Comparison of ENCODE assay signal across 13 cellular contexts in genomic region chr9:6355728-6356127, GRCh38. TPM values are rescaled to one million over a fixed set of nuclear protein-coding genes. Genes with fewer than 3 reads are reported as not detected.
DNase-seq lines count a peak whose midpoint lies in the region; ATAC-seq, FAIRE-seq and TF ChIP-seq lines count a peak whose summit lies in the region.
"Had no signal": no experiment of that assay in that cellular context is flagged by ENCODE, and none has a peak within 500 bp of the region (broad histone marks: within the 10 kb centered on the region; RNA-seq: fewer than 3 reads in every experiment).

No MANE protein-coding gene starts in this region.

- H3K4me3 ChIP-seq in GM12878 = no peak overlapping the region
- no peak overlapping the region for H3K4me3 ChIP-seq in retinal pigment epithelial cell (ENCODE audit: low read length)
- no peak overlapping the region for H3K4me3 ChIP-seq in gastroesophageal sphincter

- H3K36me3 Mint-ChIP-seq in activated CD4-positive, alpha-beta memory T cell treated with anti-CD3 and anti-CD28 coated beads for 36 hours = no peaks in the 10 kb centered on the region
- H3K36me3 Mint-ChIP-seq in activated CD4-positive, alpha-beta memory T cell treated with anti-CD3 and anti-CD28 coated beads, Interleukin-2, amount 10 ng/mL, durations not matched to agents 7 days and 5 days (ENCODE audit: low read depth) = no peaks in the 10 kb centered on the region
- H3K36me3 Mint-ChIP-seq: WTC11 had no signal

- DNase-seq in activated CD4-positive, alpha-beta memory T cell treated with anti-CD3 and anti-CD28 coated beads for 36 hours = no peak
- DNase-seq in activated CD4-positive, alpha-beta memory T cell treated with anti-CD3 and anti-CD28 coated beads, Interleukin-2, amount 10 ng/mL, durations not matched to agents 7 days and 5 days = no peak
- DNase-seq in GM12878 (ENCODE audit: low read depth, low spot score) (peak; percentile 24), retinal pigment epithelial cell (ENCODE audit: low read depth) (peak; percentile 46), NCI-H2107 (lab: John Stamatoyannopoulos, UW) (no peak), NCI-H2227 treated with DMSO at 0.1 percent for 48 hours (lab: John Stamatoyannopoulos, UW) (no peak)
- DNase-seq: NCI-H69; stimulated activated CD4-positive, alpha-beta T cell treated with anti-CD3 and anti-CD28 coated beads, Interleukin-15, amount 100 ng/mL, for 24 hours had no signal

- no peaks in the 10 kb centered on the region for H3K79me2 ChIP-seq in GM12878 (ENCODE audit: control insufficient read depth, insufficient read depth, low read length)

- no peaks in the 10 kb centered on the region for H3K9me3 ChIP-seq in GM12878 (replicated peaks; ENCODE audit: control insufficient read depth, insufficient read depth, low read length)
- H3K9me3 ChIP-seq in gastroesophageal sphincter = no peaks in the 10 kb centered on the region

- no peak overlapping the region for H3K4me3 Mint-ChIP-seq in activated CD4-positive, alpha-beta memory T cell treated with anti-CD3 and anti-CD28 coated beads for 36 hours
- no peak overlapping the region for H3K4me3 Mint-ChIP-seq in activated CD4-positive, alpha-beta memory T cell treated with anti-CD3 and anti-CD28 coated beads, Interleukin-2, amount 10 ng/mL, durations not matched to agents 7 days and 5 days
- H3K4me3 Mint-ChIP-seq: central memory CD8-positive, alpha-beta T cell; WTC11 had no signal

- no TSS peak for BruUV-seq in GM12878 (replicated peaks; lab: Mats Ljungman, UMichigan)

- no peaks in the 10 kb centered on the region for H4K20me1 ChIP-seq in GM12878 (ENCODE audit: control insufficient read depth, insufficient read depth)

- CTCF ChIA-PET in activated CD4-positive, alpha-beta memory T cell treated with anti-CD3 and anti-CD28 coated beads for 36 hours (lab: Charles Lee) = interaction anchor here (0.6 to 9.5 kb wide), 19 partner anchors 9 to 1519 kb away, joined by 3 to 136 read pairs (median 4); partner anchors contain the start of gene RANBP6
- CTCF ChIA-PET in activated CD4-positive, alpha-beta memory T cell treated with anti-CD3 and anti-CD28 coated beads, Interleukin-2, amount 10 ng/mL, durations not matched to agents 7 days and 5 days (lab: Charles Lee) = interaction anchor here (0.7 to 9.2 kb wide), 10 partner anchors 9 to 470 kb away, joined by 3 to 113 read pairs (median 6); no protein-coding TSS in a partner anchor
- CTCF ChIA-PET in GM12878 (lab: Yijun Ruan, JAX) = interaction anchor here (0.6 to 7.4 kb wide), 32 partner anchors 10 to 395 kb away, joined by 3 to 123 read pairs (median 4); partner anchors contain the start of gene UHRF2

- TF ChIP-seq EP300 in GM12878 (IDR thresholded peaks at IDR 0.05; ENCODE audit: borderline replicate concordance in 1 of 2, control insufficient read depth in 1 of 2, low read depth in 2 of 2, low read length in 2 of 2) (no peak), gastroesophageal sphincter (IDR thresholded peaks at IDR 0.05) (no peak)

- H3K27ac ChIP-seq in GM12878 (ENCODE audit: control insufficient read depth, insufficient read depth) (peak overlapping the region; percentile 58; the same call in 1 of the 2 replicates), gastroesophageal sphincter (no peak overlapping the region)

- TF ChIP-seq POLR2A in GM12878 (IDR thresholded peaks at IDR 0.05; ENCODE audit: low read depth, low read length) (no peak), gastroesophageal sphincter (IDR thresholded peaks at IDR 0.05) (no peak)

- intact Hi-C loops in activated CD4-positive, alpha-beta memory T cell treated with anti-CD3 and anti-CD28 coated beads for 36 hours (cut with micrococcal nuclease) = loop anchor here (1.0 to 10.0 kb wide), 3 partner anchors 139 to 328 kb away; no protein-coding TSS in a partner anchor
- intact Hi-C loops in GM12878 (cut with micrococcal nuclease; ENCODE audit: unreplicated experiment) = loop anchor here (2.0 to 10.0 kb wide), 2 partner anchors 57 to 379 kb away; partner anchors contain the start of gene UHRF2

- peak overlapping the region; percentile 72 for H2AFZ ChIP-seq in GM12878 (ENCODE audit: control insufficient read depth, low read depth, low read length)

- no peak for TF ChIP-seq CTCF in GM12878 (IDR thresholded peaks at IDR 0.05 in 2 of 3, conservative IDR thresholded peaks at IDR 0.05 in 1 of 3; ENCODE audit: control insufficient read depth in 2 of 3, extremely low read depth in 1 of 3, insufficient read depth in 1 of 3, low read depth in 3 of 3, low read length in 3 of 3)
- TF ChIP-seq CTCF in retinal pigment epithelial cell (conservative IDR thresholded peaks at IDR 0.05; ENCODE audit: low read depth, low read length) = no peak
- TF ChIP-seq CTCF in gastroesophageal sphincter (IDR thresholded peaks at IDR 0.05) = no peak

- ATAC-seq in HG02870 (IDR thresholded peaks at IDR 0.05; ENCODE audit: unreplicated experiment) (peak; percentile 59), GM12878 (peak; percentile 76), gastroesophageal sphincter (no peak)
- ATAC-seq: left lobe of liver, WTC11 had no signal

- 0 out of 2 replicates have a peak overlapping the region, but pooled peaks have one; percentile 12 for H3K4me2 ChIP-seq in GM12878 (ENCODE audit: control insufficient read depth, insufficient read depth)

- SMC1A ChIA-PET in GM12878 (lab: Charles Lee; ENCODE audit: uncharacterized antibody, unreplicated experiment) = interaction anchor here (0.6 to 5.4 kb wide), 34 partner anchors 10 to 539 kb away, joined by 3 to 84 read pairs (median 4); partner anchors contain the start of gene UHRF2

- POLR2A ChIA-PET in activated CD4-positive, alpha-beta memory T cell treated with anti-CD3 and anti-CD28 coated beads for 36 hours (lab: Charles Lee) = interaction anchor here (0.6 to 0.8 kb wide), 2 partner anchors 96 to 125 kb away, joined by 3 read pairs; no protein-coding TSS in a partner anchor
- POLR2A ChIA-PET in activated CD4-positive, alpha-beta memory T cell treated with anti-CD3 and anti-CD28 coated beads, Interleukin-2, amount 10 ng/mL, durations not matched to agents 7 days and 5 days (lab: Charles Lee) = interaction anchor here (1.5 to 2.0 kb wide), 2 partner anchors 57 to 59 kb away, joined by 9 read pairs; partner anchors contain the start of gene UHRF2
- POLR2A ChIA-PET in GM12878 (lab: Charles Lee) = interaction anchor here (0.6 to 1.4 kb wide), 2 partner anchors 59 to 168 kb away, joined by 3 to 5 read pairs; no protein-coding TSS in a partner anchor

- H3K4me1 ChIP-seq in GM12878 (ENCODE audit: control insufficient read depth, insufficient read depth, low read length) (peaks cover 15% of the 10 kb centered on the region), gastroesophageal sphincter (peaks cover 0 to 9% (median 0%) of the 10 kb centered on the region in 3 donors)

- RAD21 ChIA-PET in GM12878 (lab: Charles Lee; ENCODE audit: unreplicated experiment) = interaction anchor here (0.7 to 5.3 kb wide), 24 partner anchors 11 to 384 kb away, joined by 3 to 41 read pairs (median 5); partner anchors contain the start of gene UHRF2

- no peak for TF ChIP-seq RAD21 in GM12878 (IDR thresholded peaks at IDR 0.05; ENCODE audit: insufficient read depth, low read depth, low read length)

- H3K9me3 Mint-ChIP-seq in activated CD4-positive, alpha-beta memory T cell treated with anti-CD3 and anti-CD28 coated beads for 36 hours = no peaks in the 10 kb centered on the region
- H3K9me3 Mint-ChIP-seq in activated CD4-positive, alpha-beta memory T cell treated with anti-CD3 and anti-CD28 coated beads, Interleukin-2, amount 10 ng/mL, durations not matched to agents 7 days and 5 days = no peaks in the 10 kb centered on the region
- H3K9me3 Mint-ChIP-seq: central memory CD8-positive, alpha-beta T cell; WTC11 had no signal

- H3K27me3 ChIP-seq in GM12878 (replicated peaks in 1 of 2; ENCODE audit: control insufficient read depth in 2 of 2, insufficient read depth in 2 of 2, low read length in 1 of 2) (no peaks in the 10 kb centered on the region), gastroesophageal sphincter (no peaks in the 10 kb centered on the region)

- H3K4me1 Mint-ChIP-seq in activated CD4-positive, alpha-beta memory T cell treated with anti-CD3 and anti-CD28 coated beads for 36 hours (ENCODE audit: low read depth) = peaks cover 16% of the 10 kb centered on the region
- peaks cover 21% of the 10 kb centered on the region for H3K4me1 Mint-ChIP-seq in activated CD4-positive, alpha-beta memory T cell treated with anti-CD3 and anti-CD28 coated beads, Interleukin-2, amount 10 ng/mL, durations not matched to agents 7 days and 5 days
- H3K4me1 Mint-ChIP-seq: central memory CD8-positive, alpha-beta T cell had no signal

- H3K9ac ChIP-seq in GM12878 (ENCODE audit: control insufficient read depth, insufficient read depth, low read length) = no peak overlapping the region

- 0% methylated on average over 2 of the region's 2 CpGs for WGBS in GM12878 (ENCODE audit: insufficient coverage, insufficient replicate concordance, low lambda C conversion rate, missing lambda C conversion rate)
- WGBS in gastroesophageal sphincter (ENCODE audit: low coverage in 1 of 2), 2 donors = 41 to 62% methylated on average over 2 of the region's 2 CpGs

- H3K27ac Mint-ChIP-seq in activated CD4-positive, alpha-beta memory T cell treated with anti-CD3 and anti-CD28 coated beads for 36 hours = peak overlapping the region; percentile 11
- no peak overlapping the region for H3K27ac Mint-ChIP-seq in activated CD4-positive, alpha-beta memory T cell treated with anti-CD3 and anti-CD28 coated beads, Interleukin-2, amount 10 ng/mL, durations not matched to agents 7 days and 5 days
- H3K27ac Mint-ChIP-seq: WTC11 had no signal

- in situ Hi-C loops in GM12878 (cut with MboI) = no loop called here

- H3K36me3 ChIP-seq in GM12878 (ENCODE audit: control insufficient read depth in 2 of 2, insufficient read depth in 2 of 2, low read length in 1 of 2) (no peaks in the 10 kb centered on the region), gastroesophageal sphincter (no peaks in the 10 kb centered on the region)

- peaks cover 4% of the 10 kb centered on the region for H3K27me3 Mint-ChIP-seq in activated CD4-positive, alpha-beta memory T cell treated with anti-CD3 and anti-CD28 coated beads for 36 hours
- peaks cover 11% of the 10 kb centered on the region for H3K27me3 Mint-ChIP-seq in activated CD4-positive, alpha-beta memory T cell treated with anti-CD3 and anti-CD28 coated beads, Interleukin-2, amount 10 ng/mL, durations not matched to agents 7 days and 5 days

- FAIRE-seq in GM12878 (lab: Jason Lieb, UNC) = no peak

RNA-seq across cellular contexts. Expression of gene TPD52L3, which starts 27.6 kb away (rescaled TPM):
- not detected for total RNA-seq in activated CD4-positive, alpha-beta memory T cell treated with anti-CD3 and anti-CD28 coated beads for 36 hours
- total RNA-seq in activated CD4-positive, alpha-beta memory T cell treated with anti-CD3 and anti-CD28 coated beads, Interleukin-2, amount 10 ng/mL, durations not matched to agents 7 days and 5 days = not detected
- total RNA-seq in GM12878 (2013; cell fraction: nucleolus; rRNA removed) = not detected in 2 replicates
- total RNA-seq in GM12878 (2014; rRNA removed) = not detected in 2 replicates
- total RNA-seq in GM12878 (2014; rRNA removed; fragmentation: Illumina TruSeq; extraction: Trizol) = not detected in 2 replicates
- total RNA-seq in GM12878 (2021) = not detected in 2 replicates
- not detected for polyA plus RNA-seq in GM12878 (2011; ENCODE audit: low read depth)
- polyA plus RNA-seq in GM12878 (2011; rRNA removed) = not detected in 2 replicates
- not detected in 2 replicates for polyA plus RNA-seq in GM12878 (2011; cell fraction: cytosol; rRNA removed)
- polyA plus RNA-seq in GM12878 (2011; cell fraction: nucleus; rRNA removed) = not detected in 2 replicates
- not detected in 2 replicates for polyA plus RNA-seq in GM12878 (2012)
- not detected in 2 replicates for polyA plus RNA-seq in GM12878 (2014; fragmentation: Illumina TruSeq; extraction: Trizol)
- not detected for polyA plus RNA-seq in GM12878 (2014; fragmentation: Nextera tagmentation; extraction: Ambion mirVana)
- not detected in 2 replicates for polyA plus RNA-seq in GM12878 (2014; rRNA removed)
- polyA plus RNA-seq in GM12878 (2016; fragmentation: Nextera tagmentation; extraction: Ambion mirVana) = not detected
- polyA minus RNA-seq in GM12878 (2011; rRNA and poly(A)+ RNA removed) = not detected in 2 replicates
- polyA minus RNA-seq in GM12878 (2011; cell fraction: cytosol; rRNA and poly(A)+ RNA removed) = not detected in 2 replicates
- polyA minus RNA-seq in GM12878 (2011; cell fraction: nucleus; rRNA and poly(A)+ RNA removed) = not detected in 2 replicates
- total RNA-seq in gastroesophageal sphincter = not detected
- total RNA-seq: left lobe of liver, WTC11 had no signal

RNA-seq across cellular contexts. Expression of gene UHRF2, which starts 57.3 kb away (rescaled TPM):
- total RNA-seq in activated CD4-positive, alpha-beta memory T cell treated with anti-CD3 and anti-CD28 coated beads for 36 hours = 10 to 100 TPM; 59.5 to 62.9 TPM
- 10 to 100 TPM; 77.3 to 77.9 TPM for total RNA-seq in activated CD4-positive, alpha-beta memory T cell treated with anti-CD3 and anti-CD28 coated beads, Interleukin-2, amount 10 ng/mL, durations not matched to agents 7 days and 5 days
- total RNA-seq in GM12878 (2013; cell fraction: nucleolus; rRNA removed) = 409 and 421 TPM in 2 replicates
- total RNA-seq in GM12878 (2014; rRNA removed) (43.4 and 49.4 TPM in 2 replicates), GM12878 (2014; rRNA removed; fragmentation: Illumina TruSeq; extraction: Trizol) (45.0 and 46.2 TPM in 2 replicates), GM12878 (2021) (42.8 and 44.4 TPM in 2 replicates), gastroesophageal sphincter (10 to 100 TPM; 34.1 to 56.3 (median 46.6) TPM)
- 27.8 TPM for polyA plus RNA-seq in GM12878 (2011; ENCODE audit: low read depth)
- polyA plus RNA-seq in GM12878 (2011; rRNA removed) (95.8 and 129 TPM in 2 replicates), GM12878 (2014; fragmentation: Illumina TruSeq; extraction: Trizol) (48.0 and 53.4 TPM in 2 replicates), GM12878 (2014; fragmentation: Nextera tagmentation; extraction: Ambion mirVana) (10 to 100 TPM; 11.2 to 14.2 TPM), GM12878 (2014; rRNA removed) (42.2 and 43.7 TPM in 2 replicates), GM12878 (2016; fragmentation: Nextera tagmentation; extraction: Ambion mirVana) (10 to 100 TPM; 16.4 to 29.7 TPM)
- polyA plus RNA-seq in GM12878 (2011; cell fraction: cytosol; rRNA removed) = 41.1 and 49.9 TPM in 2 replicates
- polyA plus RNA-seq in GM12878 (2011; cell fraction: nucleus; rRNA removed) = 213 and 215 TPM in 2 replicates
- 37.5 and 49.9 TPM in 2 replicates for polyA plus RNA-seq in GM12878 (2012)
- polyA minus RNA-seq in GM12878 (2011; rRNA and poly(A)+ RNA removed) = 82.6 and 83.4 TPM in 2 replicates
- polyA minus RNA-seq in GM12878 (2011; cell fraction: cytosol; rRNA and poly(A)+ RNA removed) = 22.6 and 23.7 TPM in 2 replicates
- polyA minus RNA-seq in GM12878 (2011; cell fraction: nucleus; rRNA and poly(A)+ RNA removed) = 114 and 160 TPM in 2 replicates

Comparison
In these comparisons a context has a peak if more than half of its experiments do, and no peak if none do; other contexts are left out.
1. DNase-seq: peak in GM12878 (single experiment) and retinal pigment epithelial cell (single experiment); none in activated CD4-positive, alpha-beta memory T cell treated with anti-CD3 and anti-CD28 coated beads for 36 hours (single experiment), activated CD4-positive, alpha-beta memory T cell treated with anti-CD3 and anti-CD28 coated beads, Interleukin-2, amount 10 ng/mL, durations not matched to agents 7 days and 5 days (single experiment), NCI-H2107 (single experiment) and NCI-H2227 treated with DMSO at 0.1 percent for 48 hours (single experiment).